Comparison of ENCODE assay signal across 1 cellular context in the genomic region with DNA sequence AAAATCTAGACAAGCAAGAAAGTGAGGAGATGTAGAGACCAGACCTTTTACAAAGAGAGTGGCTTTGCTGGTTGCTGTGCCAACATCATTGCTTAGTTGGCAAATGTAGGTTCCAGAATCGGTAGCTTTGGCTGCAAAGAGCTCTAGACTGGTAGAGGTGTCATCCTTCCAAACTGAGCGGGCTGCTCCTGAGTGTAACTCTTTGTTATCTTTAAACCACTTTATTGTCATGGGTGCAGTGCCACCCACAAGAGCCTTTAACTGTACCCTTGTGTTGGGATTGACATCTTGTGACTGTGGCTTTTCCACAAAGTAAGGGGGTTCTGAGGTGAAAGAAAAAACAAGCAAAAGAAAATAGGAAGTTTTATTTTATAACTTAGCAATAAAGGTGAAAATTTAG.
TF ChIP-seq lines count a peak whose summit lies in the region.

No MANE protein-coding gene starts in this region.

TF ChIP-seq in GM23338, 12 proteins besides CTCF, POLR2A, EP300 and RAD21 (continued from another document):
- TF ChIP-seq REST (IDR thresholded peaks at IDR 0.05; ENCODE audit: unreplicated experiment): no peak
- TF ChIP-seq POLR2AphosphoS5 (IDR thresholded peaks at IDR 0.05; ENCODE audit: low read depth): no peak
- no peak for TF ChIP-seq ZNF462 (CRISPR knock-in tag; IDR thresholded peaks at IDR 0.05)
- no peak for TF ChIP-seq CREB1 (CRISPR knock-in tag; IDR thresholded peaks at IDR 0.05; ENCODE audit: low read depth)
- TF ChIP-seq, protein P1, sequence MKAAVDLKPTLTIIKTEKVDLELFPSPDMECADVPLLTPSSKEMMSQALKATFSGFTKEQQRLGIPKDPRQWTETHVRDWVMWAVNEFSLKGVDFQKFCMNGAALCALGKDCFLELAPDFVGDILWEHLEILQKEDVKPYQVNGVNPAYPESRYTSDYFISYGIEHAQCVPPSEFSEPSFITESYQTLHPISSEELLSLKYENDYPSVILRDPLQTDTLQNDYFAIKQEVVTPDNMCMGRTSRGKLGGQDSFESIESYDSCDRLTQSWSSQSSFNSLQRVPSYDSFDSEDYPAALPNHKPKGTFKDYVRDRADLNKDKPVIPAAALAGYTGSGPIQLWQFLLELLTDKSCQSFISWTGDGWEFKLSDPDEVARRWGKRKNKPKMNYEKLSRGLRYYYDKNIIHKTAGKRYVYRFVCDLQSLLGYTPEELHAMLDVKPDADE (IDR thresholded peaks at IDR 0.05): no peak
- TF ChIP-seq ZNF114 (CRISPR knock-in tag; IDR thresholded peaks at IDR 0.05): no peak
- no peak for TF ChIP-seq JUNB (IDR thresholded peaks at IDR 0.05; ENCODE audit: unreplicated experiment)
